26 cellular contexts compared by ENCODE assay signal in the genomic region with DNA sequence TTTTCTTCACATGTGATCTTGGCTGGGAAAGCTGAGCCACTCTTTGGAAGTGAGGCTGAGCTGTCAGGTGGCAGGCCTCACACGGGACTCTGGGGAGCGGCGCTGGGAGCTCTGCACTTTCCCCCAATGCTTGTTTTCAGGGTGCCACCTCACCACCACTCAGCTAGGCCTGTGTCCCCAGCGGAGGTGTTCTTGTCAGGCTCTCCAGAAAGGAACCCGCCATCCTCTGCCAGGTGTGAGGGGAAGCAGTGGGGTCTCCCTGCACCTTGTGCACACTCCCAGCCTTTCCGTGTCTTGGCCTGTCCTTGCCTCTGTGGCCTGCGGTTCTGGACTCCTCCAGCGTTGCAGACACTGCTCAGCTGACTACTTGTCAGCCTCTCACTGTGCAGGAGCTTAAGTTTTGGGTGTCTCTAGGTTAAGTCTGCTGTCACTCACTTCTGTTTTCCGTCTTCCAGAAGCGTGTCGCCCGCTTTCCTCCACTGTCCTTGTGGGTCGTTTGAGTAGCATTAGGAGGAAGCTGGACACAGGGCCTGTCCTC.
"Had no signal": no experiment of that assay in that cellular context is flagged by ENCODE, and none has a peak within 500 bp of the region (broad histone marks: within the 10 kb centered on the region; RNA-seq: fewer than 3 reads in every experiment).

No MANE protein-coding gene starts in this region.

- H3K4me1 Mint-ChIP-seq: stimulated activated naive B cell treated with anti-CD40 and anti-IgM and Interleukin-4, amounts not matched to agents 10 μg/mL and 1 μg/mL and 100 μg/mL, for 72 hours had no signal

- H3K4me3 Mint-ChIP-seq: activated naive CD4-positive, alpha-beta T cell treated with anti-CD3 and anti-CD28 coated beads, Interleukin-2, amount 50 U/mL, for 24 hours; activated T-helper 1 cell treated with anti-CD3 and anti-CD28 coated beads, Interleukin-12 subunit alpha, Interleukin-12 subunit beta, Interleukin-2, Interleukin-4 antibody, amounts not matched to agents 30 ng/mL and 10 ng/mL and 1 ng/mL, durations not matched to agents 14 hours and 24 hours and 36 hours; effector memory CD8-positive, alpha-beta T cell; natural killer cell treated with Interleukin-12 subunit alpha and Interleukin-12 subunit beta and Interleukin-15 and Interleukin-18, amount 100 ng/mL, for 72 hours; stimulated activated naive B cell treated with anti-CD40 and anti-IgM and Interleukin-4, amounts not matched to agents 10 μg/mL and 1 μg/mL and 100 μg/mL, for 72 hours had no signal

- H3K36me3 ChIP-seq: adrenal gland, brain microvascular endothelial cell, right lobe of liver, transverse colon, uterus, WERI-Rb-1 had no signal

- H3K27ac ChIP-seq: adrenal gland, ascending aorta, brain microvascular endothelial cell, esophagus squamous epithelium, gastrocnemius medialis, right lobe of liver, transverse colon, uterus, WERI-Rb-1 had no signal

- H3K27ac Mint-ChIP-seq: activated T-helper 1 cell treated with anti-CD3 and anti-CD28 coated beads, Interleukin-12 subunit alpha, Interleukin-12 subunit beta, Interleukin-2, Interleukin-4 antibody, amounts not matched to agents 30 ng/mL and 10 ng/mL and 1 ng/mL, durations not matched to agents 14 hours and 24 hours and 36 hours; natural killer cell treated with Interleukin-12 subunit alpha and Interleukin-12 subunit beta and Interleukin-15 and Interleukin-18, amount 100 ng/mL, for 72 hours; stimulated activated naive B cell treated with anti-CD40 and anti-IgM and Interleukin-4, amounts not matched to agents 10 μg/mL and 1 μg/mL and 100 μg/mL, for 72 hours had no signal

- H3K36me3 Mint-ChIP-seq: natural killer cell treated with Interleukin-12 subunit alpha and Interleukin-12 subunit beta and Interleukin-15 and Interleukin-18, amount 100 ng/mL, for 72 hours had no signal

- ATAC-seq: effector memory CD8-positive, alpha-beta T cell; gastrocnemius medialis; right lobe of liver; stimulated activated naive B cell treated with anti-CD40 and anti-IgM and Interleukin-4, amounts not matched to agents 10 μg/mL and 1 μg/mL and 100 μg/mL, for 72 hours; T-cell had no signal

- H3K27me3 Mint-ChIP-seq: activated naive CD4-positive, alpha-beta T cell treated with anti-CD3 and anti-CD28 coated beads, Interleukin-2, amount 50 U/mL, for 24 hours; effector memory CD8-positive, alpha-beta T cell; natural killer cell treated with Interleukin-12 subunit alpha and Interleukin-12 subunit beta and Interleukin-15 and Interleukin-18, amount 100 ng/mL, for 72 hours; stimulated activated naive B cell treated with anti-CD40 and anti-IgM and Interleukin-4, amounts not matched to agents 10 μg/mL and 1 μg/mL and 100 μg/mL, for 72 hours; T-cell had no signal

- H3K9me3 ChIP-seq: adrenal gland, ascending aorta, esophagus squamous epithelium, gastrocnemius medialis, right lobe of liver, transverse colon, uterus had no signal

- H3K4me3 ChIP-seq: adrenal gland, ascending aorta, dorsolateral prefrontal cortex, esophagus squamous epithelium, gastrocnemius medialis, right lobe of liver, transverse colon, uterus had no signal

- H3K9me3 Mint-ChIP-seq: activated naive CD4-positive, alpha-beta T cell treated with anti-CD3 and anti-CD28 coated beads, Interleukin-2, amount 50 U/mL, for 24 hours; activated T-helper 1 cell treated with anti-CD3 and anti-CD28 coated beads, Interleukin-12 subunit alpha, Interleukin-12 subunit beta, Interleukin-2, Interleukin-4 antibody, amounts not matched to agents 30 ng/mL and 10 ng/mL and 1 ng/mL, durations not matched to agents 14 hours and 24 hours and 36 hours; effector memory CD8-positive, alpha-beta T cell; natural killer cell treated with Interleukin-12 subunit alpha and Interleukin-12 subunit beta and Interleukin-15 and Interleukin-18, amount 100 ng/mL, for 72 hours; stimulated activated naive B cell treated with anti-CD40 and anti-IgM and Interleukin-4, amounts not matched to agents 10 μg/mL and 1 μg/mL and 100 μg/mL, for 72 hours; T-cell had no signal

- H3K27me3 ChIP-seq: adrenal gland, ascending aorta, brain microvascular endothelial cell, dorsolateral prefrontal cortex, esophagus squamous epithelium, gastrocnemius medialis, right lobe of liver, transverse colon, uterus had no signal

- FAIRE-seq: islet of Langerhans, small intestine, TTC549 had no signal

- H3K4me1 ChIP-seq: adrenal gland, ascending aorta, gastrocnemius medialis, transverse colon, uterus had no signal

- DNase-seq: activated CD4-positive, alpha-beta T cell treated with anti-CD3 and anti-CD28 coated beads for 1 hour; activated CD4-positive, alpha-beta T cell treated with anti-CD3 and anti-CD28 coated beads, Interleukin-2, amount 50 U/mL, for 4 hours; activated gamma-delta T cell; activated T-cell treated with anti-CD3 and anti-CD28 coated beads for 4 hours; adrenal gland; brain microvascular endothelial cell; caudate nucleus; dorsolateral prefrontal cortex; effector memory CD8-positive, alpha-beta T cell; esophagus squamous epithelium; gastrocnemius medialis; hypothalamus; small intestine; stimulated activated CD4-positive, alpha-beta T cell treated with anti-CD3 and anti-CD28 coated beads, Interleukin-2, amount 100 ng/mL, for 24 hours; stimulated activated naive B cell treated with anti-CD40 and anti-IgM and Interleukin-4, amounts not matched to agents 10 μg/mL and 1 μg/mL and 100 μg/mL, for 72 hours; T-cell; transverse colon; uterus; WERI-Rb-1 had no signal
